Comparison of ENCODE assay signal across 12 cellular contexts in genomic region chr20:33352258-33353012, GRCh38.
"Had no signal": no experiment of that assay in that cellular context is flagged by ENCODE, and none has a peak within 500 bp of the region (broad histone marks: within the 10 kb centered on the region; RNA-seq: fewer than 3 reads in every experiment).

No MANE protein-coding gene starts in this region.

- H3K9me3 ChIP-seq: esophagus squamous epithelium, left lung, vagina had no signal

- H3K27ac Mint-ChIP-seq: activated B cell treated with CpG ODN at 0.5 μM for 24 hours had no signal

- H3K9me3 Mint-ChIP-seq: activated B cell treated with CpG ODN at 0.5 μM for 24 hours, neural crest cell had no signal

- ATAC-seq: left lung had no signal

- H3K4me1 Mint-ChIP-seq: activated B cell treated with CpG ODN at 0.5 μM for 24 hours, neural crest cell had no signal

- DNase-seq: activated B cell treated with CpG ODN at 0.5 μM for 24 hours; activated CD4-positive, alpha-beta T cell treated with anti-CD3 and anti-CD28 coated beads, Interleukin-2, amount 50 U/mL, for 1 hour; activated gamma-delta T cell treated with Interleukin-2 at 50 U/mL for 16 hours; esophagus squamous epithelium; foreskin fibroblast; glutamatergic neuron; left lung; mesenchymal stem cell; stimulated activated CD4-positive, alpha-beta T cell treated with anti-CD3 and anti-CD28 coated beads, Interleukin-4, amount 100 ng/mL, for 24 hours; T-helper 1 cell had no signal

- H3K4me3 ChIP-seq: esophagus squamous epithelium, left lung, vagina had no signal

- H3K27me3 Mint-ChIP-seq: activated B cell treated with CpG ODN at 0.5 μM for 24 hours had no signal

- H3K27ac ChIP-seq: esophagus squamous epithelium, left lung, vagina had no signal

- H3K4me3 Mint-ChIP-seq: activated B cell treated with CpG ODN at 0.5 μM for 24 hours, neural crest cell had no signal

- H3K4me1 ChIP-seq: esophagus squamous epithelium, left lung, vagina had no signal

- H3K27me3 ChIP-seq: esophagus squamous epithelium, left lung, vagina had no signal
